8 cellular contexts compared by ENCODE assay signal in the genomic region with DNA sequence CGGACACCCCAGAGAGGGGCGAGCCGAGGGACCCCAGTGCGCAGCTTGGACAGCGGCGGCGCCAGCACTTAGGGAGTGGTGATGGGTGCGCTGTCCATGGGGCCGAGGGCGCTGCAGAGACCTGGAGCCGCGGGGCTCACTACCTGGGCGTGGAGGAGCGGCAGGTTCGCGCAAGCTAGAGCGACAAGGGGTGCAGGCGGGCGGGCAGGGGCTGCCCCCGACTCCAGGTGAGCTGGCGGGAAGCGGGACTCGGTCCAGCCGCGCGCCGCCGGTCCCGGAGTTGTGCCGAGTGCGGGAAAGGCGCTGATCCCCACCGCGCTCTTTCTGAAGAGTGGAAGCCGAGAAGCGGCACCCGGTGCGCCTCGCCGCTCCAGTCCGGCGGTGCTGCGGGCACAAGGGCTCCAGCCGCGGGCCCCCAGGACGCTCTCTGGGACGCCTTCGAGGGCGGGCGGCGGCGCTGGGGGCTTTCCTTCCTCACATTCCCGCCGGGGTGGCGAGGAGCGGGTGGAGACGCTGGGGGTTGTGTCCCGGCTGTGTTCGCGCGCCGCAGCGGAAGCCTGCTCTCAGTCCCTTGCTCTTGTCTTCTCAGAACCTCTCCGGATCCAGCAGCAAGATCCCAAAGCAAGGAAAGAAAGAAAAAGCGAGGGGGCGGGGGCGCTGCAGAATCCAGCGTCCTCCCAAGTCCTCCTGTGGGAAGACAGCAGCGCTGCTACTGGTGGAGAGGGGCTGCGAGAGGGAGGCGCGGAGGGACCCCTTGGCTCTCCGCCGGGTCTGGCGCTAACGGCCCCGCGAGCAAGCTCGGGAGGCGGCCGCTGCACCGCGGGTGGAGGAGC. TPM values are rescaled to one million over a fixed set of nuclear protein-coding genes. Genes with fewer than 3 reads are reported as not detected.
DNase-seq lines count a peak whose midpoint lies in the region; ATAC-seq and TF ChIP-seq lines count a peak whose summit lies in the region.

A gene with protein sequence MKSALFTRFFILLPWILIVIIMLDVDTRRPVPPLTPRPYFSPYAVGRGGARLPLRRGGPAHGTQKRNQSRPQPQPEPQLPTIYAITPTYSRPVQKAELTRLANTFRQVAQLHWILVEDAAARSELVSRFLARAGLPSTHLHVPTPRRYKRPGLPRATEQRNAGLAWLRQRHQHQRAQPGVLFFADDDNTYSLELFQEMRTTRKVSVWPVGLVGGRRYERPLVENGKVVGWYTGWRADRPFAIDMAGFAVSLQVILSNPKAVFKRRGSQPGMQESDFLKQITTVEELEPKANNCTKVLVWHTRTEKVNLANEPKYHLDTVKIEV (minus strand): TSS at position 610 of the 833 bp plus-strand sequence. CDS start 631 bp downstream, outside the sequence.

- H3K4me1 ChIP-seq in SJSA1 (replicated peaks) (peaks cover 18% of the 10 kb centered on the region), tibial artery (peaks cover 0 to 27% (median 20%) of the 10 kb centered on the region in 4 donors)

- DNase-seq in NCI-H510A treated with DMSO at 0.1 percent for 48 hours (lab: John Stamatoyannopoulos, UW), result peak; percentile 6
- no peak for DNase-seq in NCI-H510A (lab: John Stamatoyannopoulos, UW)
- peak in 1 of 2 experiments; percentile 13 for DNase-seq in SJSA1 (ENCODE audit: low read depth in 1 of 2, low spot score in 2 of 2)
- DNase-seq in ecto neural progenitor cell (ENCODE audit: low spot score), result peak; percentile 73
- DNase-seq in medulla oblongata (ENCODE audit: extremely low spot score), result peak; percentile 38
- DNase-seq in tibial artery, result peak in 1 of 2 donors; percentile 65
- no peak for DNase-seq in OCI-M2 (lab: John Stamatoyannopoulos, UW; ENCODE audit: unreplicated experiment)

- H3K27me3 ChIP-seq in SJSA1 (replicated peaks), result peaks cover 57% of the 10 kb centered on the region
- peaks cover 0 to 41% of the 10 kb centered on the region in 2 donors for H3K27me3 ChIP-seq in tibial artery

- intact Hi-C loops in tibial artery (cut with DNase I; ENCODE audit: low total_unique reads), result no loop called here

- H3K36me3 ChIP-seq in SJSA1 (no peaks in the 10 kb centered on the region), tibial artery (no peaks in the 10 kb centered on the region)

- H3K4me3 ChIP-seq in SJSA1, result peak within 1 kb of the TSS; percentile 21
- peak within 1 kb of the TSS; percentile 45 to 54 for H3K4me3 ChIP-seq in tibial artery

- ATAC-seq in HG02623 (IDR thresholded peaks at IDR 0.05; ENCODE audit: unreplicated experiment), result peak; percentile 5

- no peak for TF ChIP-seq CTCF in tibial artery (IDR thresholded peaks at IDR 0.05)

- H3K9me3 ChIP-seq in SJSA1 (replicated peaks) (no peaks in the 10 kb centered on the region), tibial artery (no peaks in the 10 kb centered on the region)

- H3K27ac ChIP-seq in SJSA1, result no peak within 1 kb of the TSS
- H3K27ac ChIP-seq in tibial artery, result no peak within 1 kb of the TSS

RNA-seq across cellular contexts. Expression of the gene that starts here (rescaled TPM):
- not detected in 2 replicates for total RNA-seq in SJSA1 (2014; rRNA removed; shearing (Covaris generic))

Comparison
In these comparisons a context has a peak if more than half of its experiments do, and no peak if none do; other contexts are left out.
1. DNase-seq: peak in NCI-H510A treated with DMSO at 0.1 percent for 48 hours (single experiment), ecto neural progenitor cell (single experiment) and medulla oblongata (single experiment); none in NCI-H510A (single experiment) and OCI-M2 (single experiment).